9 cellular contexts compared by ENCODE assay signal in the genomic region with DNA sequence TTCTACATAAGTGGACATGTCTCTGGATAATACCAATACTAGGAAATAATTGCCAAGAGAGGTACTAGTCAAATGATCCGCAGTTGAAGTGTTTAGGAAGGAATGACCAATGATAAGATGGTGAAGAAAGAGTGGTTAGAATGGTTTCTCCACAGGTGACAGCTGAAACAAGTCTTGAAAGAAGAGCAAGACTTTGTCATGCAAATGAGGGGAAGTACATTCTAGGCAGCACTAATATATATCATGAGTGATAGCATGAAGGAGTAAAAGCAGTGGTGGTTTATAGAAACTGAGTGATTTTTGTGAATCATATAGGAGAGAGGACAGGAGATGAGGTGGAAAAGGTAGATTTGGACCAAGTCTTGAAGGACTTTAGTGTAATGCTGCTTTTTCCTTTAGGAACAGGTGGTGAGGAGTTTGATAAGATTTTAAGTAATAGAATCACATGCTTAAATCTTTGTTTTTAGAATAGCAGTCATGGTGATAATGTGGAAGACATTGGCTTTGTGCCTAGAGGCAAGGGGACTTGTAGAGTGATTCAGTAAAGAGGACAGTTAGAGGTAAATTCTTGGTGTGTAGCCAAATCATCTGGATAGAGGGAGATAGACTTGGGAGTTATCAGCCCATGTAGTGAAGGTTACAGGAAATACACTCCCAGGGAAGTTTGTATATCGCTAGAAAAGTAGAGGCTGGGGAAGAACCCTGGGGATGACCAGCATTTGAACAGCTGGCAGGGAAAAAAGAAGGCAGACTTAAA. TPM values are rescaled to one million over a fixed set of nuclear protein-coding genes. Genes with fewer than 3 reads are reported as not detected.
DNase-seq lines count a peak whose midpoint lies in the region; ATAC-seq and TF ChIP-seq lines count a peak whose summit lies in the region.
"Had no signal": no experiment of that assay in that cellular context is flagged by ENCODE, and none has a peak within 500 bp of the region (broad histone marks: within the 10 kb centered on the region; RNA-seq: fewer than 3 reads in every experiment).

No MANE protein-coding gene starts in this region.

- POLR2A ChIA-PET in CD4-positive, alpha-beta T cell (lab: Charles Lee): no interaction called here

- ATAC-seq in GM18502 (IDR thresholded peaks at IDR 0.05; ENCODE audit: poor library complexity, unreplicated experiment) (peak; percentile 96), GM21381 (IDR thresholded peaks at IDR 0.05; ENCODE audit: unreplicated experiment) (peak; percentile 96), HG03378 (IDR thresholded peaks at IDR 0.05; ENCODE audit: unreplicated experiment) (peak; percentile 97), HG03025 (IDR thresholded peaks at IDR 0.05; ENCODE audit: low FRiP score, unreplicated experiment) (no peak)
- no peak for ATAC-seq in CD4-positive, alpha-beta T cell (ENCODE audit: poor library complexity)

- no peak overlapping the region for H3K27ac ChIP-seq in CD4-positive, alpha-beta T cell (ENCODE audit: low read depth, low read length)

- CTCF ChIA-PET in CD4-positive, alpha-beta T cell (lab: Charles Lee): no interaction called here

- no peak overlapping the region for H3K4me3 ChIP-seq in epithelial cell of proximal tubule (ENCODE audit: low read depth, low read length)

- no peaks in the 10 kb centered on the region for H3K27me3 ChIP-seq in CD4-positive, alpha-beta T cell (ENCODE audit: control insufficient read depth, insufficient read depth, low read length)

- no peak for TF ChIP-seq CTCF in epithelial cell of proximal tubule (conservative IDR thresholded peaks at IDR 0.05; ENCODE audit: low read depth, low read length)
- no peak for TF ChIP-seq CTCF in CD4-positive, alpha-beta T cell (IDR thresholded peaks at IDR 0.05)

- H3K9me3 ChIP-seq in CD4-positive, alpha-beta T cell (ENCODE audit: control insufficient read depth, low read length): no peaks in the 10 kb centered on the region

- H3K27me3 Mint-ChIP-seq in CD4-positive, alpha-beta T cell: no peaks in the 10 kb centered on the region

- intact Hi-C loops in CD4-positive, alpha-beta T cell (cut with DNase I, micrococcal nuclease): no loop called here

- DNase-seq in epithelial cell of proximal tubule (ENCODE audit: low read depth) (peak; percentile 23), nucleus accumbens (lab: John Stamatoyannopoulos, UW) (no peak), DMS53 treated with DMSO at 0.1 percent for 48 hours (lab: John Stamatoyannopoulos, UW; ENCODE audit: unreplicated experiment) (no peak)
- no peak for DNase-seq in CD4-positive, alpha-beta T cell
- DNase-seq: SIG-M5 had no signal

- peaks cover 4% of the 10 kb centered on the region for H3K36me3 Mint-ChIP-seq in CD4-positive, alpha-beta T cell (ENCODE audit: low read depth)

- no peak overlapping the region for H3K27ac Mint-ChIP-seq in CD4-positive, alpha-beta T cell

- H3K9me3 Mint-ChIP-seq in CD4-positive, alpha-beta T cell: no peaks in the 10 kb centered on the region

- peaks cover 28% of the 10 kb centered on the region for H3K4me1 Mint-ChIP-seq in CD4-positive, alpha-beta T cell (ENCODE audit: low read depth)

- no peak overlapping the region for H3K4me3 Mint-ChIP-seq in CD4-positive, alpha-beta T cell

RNA-seq across cellular contexts. Expression of gene SLMAP, which starts 31.9 kb away (rescaled TPM):
- total RNA-seq in epithelial cell of proximal tubule: 53.5 and 55.1 TPM in 2 replicates
- total RNA-seq in CD4-positive, alpha-beta T cell: 10 to 100 TPM; 51.3 to 52.2 TPM

Comparison
In these comparisons a context has a peak if more than half of its experiments do, and no peak if none do; other contexts are left out.
1. ATAC-seq: peak in GM18502 (single experiment), GM21381 (single experiment) and HG03378 (single experiment); none in CD4-positive, alpha-beta T cell (single experiment) and HG03025 (single experiment).